20 cellular contexts compared by ENCODE assay signal in the genomic region with DNA sequence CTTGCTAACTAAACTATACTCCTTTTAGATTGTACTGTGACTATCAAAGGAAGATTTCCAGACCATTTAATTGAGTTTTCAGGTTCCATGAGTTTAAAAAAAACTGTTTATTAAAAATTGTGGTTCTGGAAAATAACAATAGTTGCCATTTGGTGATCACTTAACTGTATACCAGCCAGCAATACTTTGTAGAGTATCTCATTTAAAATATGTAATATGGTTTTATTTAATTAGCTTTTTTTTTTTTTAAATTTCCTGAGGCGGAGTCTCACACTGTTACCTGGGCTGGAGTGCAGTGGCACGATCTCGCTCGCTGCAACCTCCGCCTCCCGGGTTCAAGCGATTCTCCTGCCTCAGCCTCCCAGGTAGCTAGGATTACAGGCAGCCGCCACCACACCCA. TPM values are rescaled to one million over a fixed set of nuclear protein-coding genes. Genes with fewer than 3 reads are reported as not detected.
A peak's percentile ranks its signal among the peaks of the same experiment; 100 is the strongest.
DNase-seq lines count a peak whose midpoint lies in the region; ATAC-seq and TF ChIP-seq lines count a peak whose summit lies in the region.
"Had no signal": no experiment of that assay in that cellular context is flagged by ENCODE, and none has a peak within 500 bp of the region (broad histone marks: within the 10 kb centered on the region; RNA-seq: fewer than 3 reads in every experiment).

No MANE protein-coding gene starts in this region.

- H3K36me3 ChIP-seq in A673 (ENCODE audit: insufficient read depth, low read length, poor library complexity, severe bottlenecking) (no peaks in the 10 kb centered on the region), Loucy (ENCODE audit: insufficient read depth, low read length) (no peaks in the 10 kb centered on the region), hepatocyte (replicated peaks; ENCODE audit: insufficient read depth, low read depth) (no peaks in the 10 kb centered on the region), stomach (no peaks in the 10 kb centered on the region)
- no peaks in the 10 kb centered on the region for H3K36me3 ChIP-seq in CD8-positive, alpha-beta T cell (ENCODE audit: insufficient read depth, low read length)

- no peak for TF ChIP-seq EP300 in stomach (IDR thresholded peaks at IDR 0.05)

- H3K4me1 ChIP-seq in A673 (ENCODE audit: insufficient read depth, low read length, poor library complexity, severe bottlenecking), result peaks cover 26% of the 10 kb centered on the region
- H3K4me1 ChIP-seq in Loucy (ENCODE audit: insufficient read depth, low read length, poor library complexity, severe bottlenecking), result peaks cover 54% of the 10 kb centered on the region
- H3K4me1 ChIP-seq in hepatocyte (ENCODE audit: insufficient read depth), result peaks cover 28% of the 10 kb centered on the region
- peaks cover 67 to 92% (median 85%) of the 10 kb centered on the region in 4 donors for H3K4me1 ChIP-seq in stomach
- H3K4me1 ChIP-seq in CD8-positive, alpha-beta T cell (ENCODE audit: insufficient read depth, low read length), result peaks cover 60% of the 10 kb centered on the region

- no peaks in the 10 kb centered on the region for H3K9me3 ChIP-seq in A673 (ENCODE audit: low read depth, low read length, poor library complexity, severe bottlenecking)
- H3K9me3 ChIP-seq in Loucy (ENCODE audit: insufficient read depth, low read depth, low read length), result no peaks in the 10 kb centered on the region
- no peaks in the 10 kb centered on the region for H3K9me3 ChIP-seq in hepatocyte (ENCODE audit: low read depth)
- H3K9me3 ChIP-seq in stomach, result no peaks in the 10 kb centered on the region
- no peaks in the 10 kb centered on the region for H3K9me3 ChIP-seq in CD8-positive, alpha-beta T cell (ENCODE audit: low read length)
- H3K9me3 ChIP-seq: Caco-2 had no signal

- H3K4me3 Mint-ChIP-seq in CD8-positive, alpha-beta T cell, result no peak overlapping the region
- H3K4me3 Mint-ChIP-seq: CD14-positive monocyte had no signal

- POLR2A ChIA-PET in A673 (lab: Charles Lee; ENCODE audit: low non-redundant PET), result no interaction called here
- POLR2A ChIA-PET in CD8-positive, alpha-beta T cell (lab: Charles Lee), result no interaction called here

- H3K4me3 ChIP-seq in A673 (ENCODE audit: low read depth, low read length, poor library complexity, severe bottlenecking) (no peak overlapping the region), Loucy (ENCODE audit: low read length, poor library complexity, severe bottlenecking) (peak overlapping the region; percentile 9), hepatocyte (no peak overlapping the region), stomach (peak overlapping the region in 1 of 4 donors; percentile 13)
- H3K4me3 ChIP-seq in CD8-positive, alpha-beta T cell (ENCODE audit: low read depth, low read length), result no peak overlapping the region
- H3K4me3 ChIP-seq: K562 had no signal

- no peak overlapping the region for H3K9ac ChIP-seq in Loucy (ENCODE audit: low read depth, low read length, poor library complexity, severe bottlenecking)

- H3K9me2 ChIP-seq in Loucy (replicated peaks; ENCODE audit: low read depth, low read length), result no peaks in the 10 kb centered on the region
- no peaks in the 10 kb centered on the region for H3K9me2 ChIP-seq in hepatocyte (replicated peaks; ENCODE audit: insufficient read depth)

- peaks cover 75% of the 10 kb centered on the region for H4K20me1 ChIP-seq in Loucy (ENCODE audit: insufficient read depth, low read length, poor library complexity, severe bottlenecking)
- peaks cover 92% of the 10 kb centered on the region for H4K20me1 ChIP-seq in hepatocyte (ENCODE audit: insufficient read depth, poor library complexity, severe bottlenecking)

- H3K4me1 Mint-ChIP-seq in CD8-positive, alpha-beta T cell (ENCODE audit: low read depth), result peaks cover 66% of the 10 kb centered on the region

- peak overlapping the region; percentile 18 for H3K27ac ChIP-seq in A673 (ENCODE audit: low read depth, low read length, poor library complexity, severe bottlenecking)
- no peak overlapping the region for H3K27ac ChIP-seq in hepatocyte
- H3K27ac ChIP-seq in stomach, result peak overlapping the region in 4 of 5 donors; percentile 22 to 69 (median 64)
- no peak overlapping the region for H3K27ac ChIP-seq in CD8-positive, alpha-beta T cell (ENCODE audit: low read depth, low read length)

- H3K27me3 ChIP-seq in A673 (replicated peaks; ENCODE audit: insufficient read depth, low read depth, low read length, poor library complexity) (no peaks in the 10 kb centered on the region), Loucy (ENCODE audit: insufficient read depth, low read length, poor library complexity, severe bottlenecking) (no peaks in the 10 kb centered on the region), hepatocyte (no peaks in the 10 kb centered on the region), stomach (no peaks in the 10 kb centered on the region)
- H3K27me3 ChIP-seq in CD8-positive, alpha-beta T cell (ENCODE audit: insufficient read depth, low read length), result no peaks in the 10 kb centered on the region

- CTCF ChIA-PET in A673 (lab: Charles Lee), result no interaction called here
- CTCF ChIA-PET in CD8-positive, alpha-beta T cell (lab: Charles Lee), result interaction anchor here (1.7 to 5.2 kb wide), 4 partner anchors 11 to 60 kb away, joined by 4 to 34 read pairs (median 22); no protein-coding TSS in a partner anchor

- H3K36me3 Mint-ChIP-seq in CD8-positive, alpha-beta T cell, result peaks cover 7% of the 10 kb centered on the region

- intact Hi-C loops in A673 (cut with micrococcal nuclease; ENCODE audit: unreplicated experiment) (loop anchor here (5.0 kb wide), 2 partner anchors 35 to 65 kb away; no protein-coding TSS in a partner anchor), stomach (cut with DNase I; ENCODE audit: low total_unique reads) (no loop called here)
- intact Hi-C loops in CD8-positive, alpha-beta T cell (cut with DNase I, micrococcal nuclease), result no loop called here

- DNase-seq in A673 (ENCODE audit: low spot score) (no peak), hepatocyte (ENCODE audit: low spot score) (no peak), stomach (no peak), A172 (ENCODE audit: low spot score) (no peak), NCI-H524 treated with DMSO at 0.1 percent for 48 hours (lab: John Stamatoyannopoulos, UW) (no peak)
- DNase-seq in CD8-positive, alpha-beta T cell, result no peak
- DNase-seq: ACHN, AML-193, Caco-2, EL, HCEC 1CT, NCI-H1436, NCI-H2029 treated with DMSO at 0.1 percent for 48 hours, NCI-H2171 treated with DMSO at 0.1 percent for 48 hours, NCI-H446 treated with DMSO at 0.1 percent for 48 hours, NCI-H748 treated with DMSO at 0.1 percent for 48 hours, PC-3 had no signal

- no peaks in the 10 kb centered on the region for H3K27me3 Mint-ChIP-seq in CD8-positive, alpha-beta T cell (ENCODE audit: low read depth)

- BruUV-seq in A673 (replicated peaks; lab: Mats Ljungman, UMichigan), result no TSS peak

- no peak for TF ChIP-seq POLR2A in stomach (IDR thresholded peaks at IDR 0.05)

- H3K79me2 ChIP-seq in Loucy (ENCODE audit: insufficient read depth, low read length), result peaks cover 98% of the 10 kb centered on the region
- peaks cover 100% of the 10 kb centered on the region for H3K79me2 ChIP-seq in hepatocyte

- H2AFZ ChIP-seq in Loucy (ENCODE audit: low read length) (no peak overlapping the region), hepatocyte (no peak overlapping the region)

- 0 out of 2 replicates have a peak, but pooled peaks cover 5% of the 10 kb centered on the region for H3F3A ChIP-seq in Loucy (ENCODE audit: low read depth)

- TF ChIP-seq CTCF in A673 (conservative IDR thresholded peaks at IDR 0.05; ENCODE audit: low read depth, low read length) (no peak), Loucy (conservative IDR thresholded peaks at IDR 0.05; ENCODE audit: low read length) (no peak), hepatocyte (IDR thresholded peaks at IDR 0.05; ENCODE audit: poor library complexity) (no peak), stomach (IDR thresholded peaks at IDR 0.05) (no peak)
- no peak for TF ChIP-seq CTCF in CD8-positive, alpha-beta T cell (IDR thresholded peaks at IDR 0.05)

- H3K9me3 Mint-ChIP-seq in CD8-positive, alpha-beta T cell, result no peaks in the 10 kb centered on the region
- H3K9me3 Mint-ChIP-seq: CD14-positive monocyte had no signal

- H3K4me2 ChIP-seq in Loucy (ENCODE audit: low read depth, low read length, poor library complexity, severe bottlenecking) (peak overlapping the region; percentile 73), hepatocyte (peak overlapping the region; percentile 3)

- WGBS in hepatocyte (ENCODE audit: low lambda C conversion rate, missing lambda C conversion rate), result 98% methylated on average over 8 of the region's 8 CpGs
- 90 to 96% (median 93%) methylated on average over 8 of the region's 8 CpGs for WGBS in stomach, 5 donors

- ATAC-seq in CD8-positive, alpha-beta T cell, result no peak
- ATAC-seq: K562, PC-3 had no signal

- no peak overlapping the region for H3K27ac Mint-ChIP-seq in CD8-positive, alpha-beta T cell

RNA-seq across cellular contexts. Expression of a gene that starts 7.4 kb away (rescaled TPM):
- total RNA-seq in A673 (2021) (94.4 and 101 TPM in 2 replicates), hepatocyte (59.2 and 71.7 TPM in 2 replicates), stomach (100 to 1,000 TPM in 4 of 5 donors, 10 to 100 TPM in 1; 85.8 to 157 (median 141) TPM)
- polyA plus RNA-seq in hepatocyte (56.3 and 76.7 TPM in 2 replicates), stomach (10 to 100 TPM; 52.6 to 62.0 (median 61.8) TPM)
- 31.8 and 40.4 TPM in 2 replicates for total RNA-seq in A172 (2014; rRNA removed; shearing (Covaris generic))
- 100 to 1,000 TPM; 123 to 124 TPM for total RNA-seq in CD8-positive, alpha-beta T cell

RNA-seq across cellular contexts. Expression of a gene that starts 58.5 kb away (rescaled TPM):
- total RNA-seq in A673 (2021) (416 and 446 TPM in 2 replicates), hepatocyte (151 and 161 TPM in 2 replicates), stomach (100 to 1,000 TPM in 4 of 5 donors, 10 to 100 TPM in 1; 48.4 to 401 (median 202) TPM)
- polyA plus RNA-seq in hepatocyte (331 and 355 TPM in 2 replicates), stomach (10 to 100 TPM; 44.3 to 83.9 (median 51.9) TPM)
- total RNA-seq in A172 (2014; rRNA removed; shearing (Covaris generic)), result 70.8 and 85.0 TPM in 2 replicates
- total RNA-seq in CD8-positive, alpha-beta T cell, result 100 to 1,000 TPM; 711 to 754 TPM

Comparison
In these comparisons a context has a peak if more than half of its experiments do, and no peak if none do; other contexts are left out.
1. H3K27ac ChIP-seq: peak in A673 (single experiment) and stomach (4 of 5); none in hepatocyte (single experiment) and CD8-positive, alpha-beta T cell (single experiment).